ENCODE assay signal across 19 cellular contexts in genomic region chr22:29867260-29867659, GRCh38. TPM values are rescaled to one million over a fixed set of nuclear protein-coding genes. Genes with fewer than 3 reads are reported as not detected.
A peak's percentile ranks its signal among the peaks of the same experiment; 100 is the strongest.
DNase-seq lines count a peak whose midpoint lies in the region; ATAC-seq, FAIRE-seq and TF ChIP-seq lines count a peak whose summit lies in the region.
"Had no signal": no experiment of that assay in that cellular context is flagged by ENCODE, and none has a peak within 500 bp of the region (broad histone marks: within the 10 kb centered on the region; RNA-seq: fewer than 3 reads in every experiment).

No MANE protein-coding gene starts in this region.

- H3K36me3 ChIP-seq in bronchial epithelial cell (ENCODE audit: control insufficient read depth, insufficient read depth, low read length) (no peaks in the 10 kb centered on the region), skeletal muscle tissue (ENCODE audit: control insufficient read depth in 3 of 3, insufficient read depth in 3 of 3, low read length in 3 of 3) (no peaks in the 10 kb centered on the region), heart right ventricle (no peaks in the 10 kb centered on the region)

- ATAC-seq in heart right ventricle = no peak
- no peak for ATAC-seq in HG03521 (IDR thresholded peaks at IDR 0.05; ENCODE audit: unreplicated experiment)
- ATAC-seq: GM12878 had no signal

- intact Hi-C loops in heart right ventricle (cut with DNase I) = loop anchor here in 1 of 10 donors (10.0 kb wide), 1 partner anchor 138 kb away; no protein-coding TSS in a partner anchor

- no peak for TF ChIP-seq CTCF in bronchial epithelial cell (IDR thresholded peaks at IDR 0.05; ENCODE audit: insufficient read depth, low read length, severe bottlenecking)
- no peak for TF ChIP-seq CTCF in heart right ventricle (IDR thresholded peaks at IDR 0.05)

- FAIRE-seq in bronchial epithelial cell (lab: Jason Lieb, UNC) = no peak
- FAIRE-seq: A204.1, D721Med, GM12878, H1 had no signal

- DNase-seq in M059J (ENCODE audit: low read depth) (peak; percentile 4), bronchial epithelial cell (ENCODE audit: low read depth) (peak; percentile 48), kidney tubule cell (ENCODE audit: low spot score) (peak; percentile 51), NCI-H1436 (lab: John Stamatoyannopoulos, UW) (no peak), heart right ventricle (no peak), GF-D8 (lab: John Stamatoyannopoulos, UW) (no peak)
- DNase-seq: AML-193; Caco-2; CD4-positive, alpha-beta T cell; DMS79; H9 had no signal

- H3K27ac ChIP-seq in skeletal muscle tissue (ENCODE audit: low read depth, low read length) (peak overlapping the region; percentile 2), heart right ventricle (no peak overlapping the region)
- H3K27ac ChIP-seq: C4-2B, HL-60 had no signal

- H3K9me3 ChIP-seq in skeletal muscle tissue (ENCODE audit: control insufficient read depth in 3 of 3, low read length in 3 of 3) = no peaks in the 10 kb centered on the region
- H3K9me3 ChIP-seq in heart right ventricle = no peaks in the 10 kb centered on the region
- H3K9me3 ChIP-seq: Caco-2 had no signal

- no peak overlapping the region for H3K4me3 ChIP-seq in bronchial epithelial cell (ENCODE audit: low read depth, low read length)
- H3K4me3 ChIP-seq in skeletal muscle tissue (ENCODE audit: low read length in 3 of 3) = no peak overlapping the region
- H3K4me3 ChIP-seq in heart right ventricle = no peak overlapping the region
- H3K4me3 ChIP-seq: GM12878 had no signal

- H3K4me1 ChIP-seq in skeletal muscle tissue (ENCODE audit: control insufficient read depth in 3 of 3, insufficient read depth in 3 of 3, low read length in 3 of 3) (peaks cover 10 to 23% (median 17%) of the 10 kb centered on the region in 3 donors), heart right ventricle (peaks cover 0 to 17% (median 8%) of the 10 kb centered on the region in 9 donors)
- H3K4me1 ChIP-seq: Caco-2 had no signal

- no peaks in the 10 kb centered on the region for H3K27me3 ChIP-seq in bronchial epithelial cell (ENCODE audit: control insufficient read depth, insufficient read depth, low read length)
- no peaks in the 10 kb centered on the region for H3K27me3 ChIP-seq in skeletal muscle tissue (ENCODE audit: control insufficient read depth in 3 of 3, insufficient read depth in 3 of 3, low read length in 3 of 3)
- no peaks in the 10 kb centered on the region for H3K27me3 ChIP-seq in heart right ventricle

- H3K9ac ChIP-seq in skeletal muscle tissue (ENCODE audit: low read depth in 1 of 3, low read length in 3 of 3) = no peak overlapping the region

RNA-seq across cellular contexts. Expression of gene MTMR3, which starts 15.7 kb away (rescaled TPM):
- 9.3 and 16.7 TPM in 2 replicates for total RNA-seq in M059J (2014; rRNA removed; shearing (Covaris generic))
- total RNA-seq in bronchial epithelial cell (30.3 and 32.3 TPM in 2 replicates), skeletal muscle tissue (38.6 TPM), heart right ventricle (10 to 100 TPM; 26.1 to 42.9 (median 36.5) TPM)
- 10 to 100 TPM in 1 of 2 donors, 1 to 10 TPM in 1; 9.8 to 14.1 TPM for polyA plus RNA-seq in heart right ventricle

RNA-seq across cellular contexts. Expression of gene ASCC2, which starts 29.2 kb away (rescaled TPM):
- total RNA-seq in M059J (2014; rRNA removed; shearing (Covaris generic)) = 14.8 and 28.7 TPM in 2 replicates
- total RNA-seq in bronchial epithelial cell (26.1 and 35.1 TPM in 2 replicates), skeletal muscle tissue (15.7 TPM), heart right ventricle (10 to 100 TPM; 26.6 to 42.1 (median 33.1) TPM)
- 10 to 100 TPM; 47.4 to 87.0 TPM for polyA plus RNA-seq in heart right ventricle

Comparison
In these comparisons a context has a peak if more than half of its experiments do, and no peak if none do; other contexts are left out.
1. DNase-seq: peak in M059J (single experiment), bronchial epithelial cell (single experiment) and kidney tubule cell (single experiment); none in NCI-H1436 (single experiment), heart right ventricle (0 of 2) and GF-D8 (single experiment).